In genomic region chr2:171432206-171432968, GRCh38 we compare ENCODE assay signal across 10 cellular contexts. TPM values are rescaled to one million over a fixed set of nuclear protein-coding genes. Genes with fewer than 3 reads are reported as not detected.
DNase-seq lines count a peak whose midpoint lies in the region; ATAC-seq and TF ChIP-seq lines count a peak whose summit lies in the region.
"Had no signal": no experiment of that assay in that cellular context is flagged by ENCODE, and none has a peak within 500 bp of the region (broad histone marks: within the 10 kb centered on the region; RNA-seq: fewer than 3 reads in every experiment).

No MANE protein-coding gene starts in this region.

- H3K4me1 Mint-ChIP-seq in activated naive CD4-positive, alpha-beta T cell treated with anti-CD3 and anti-CD28 coated beads, Interleukin-2, amount 50 U/mL, for 24 hours, result peaks cover 47% of the 10 kb centered on the region
- H3K4me1 Mint-ChIP-seq in T-helper 2 cell treated with Interferon-gamma antibody and Interleukin-4, amounts not matched to agents 5 μg/mL and 100 μg/mL, for 36 hours (ENCODE audit: low read depth), result peaks cover 31% of the 10 kb centered on the region
- H3K4me1 Mint-ChIP-seq in type B pancreatic cell (ENCODE audit: unreplicated experiment), result peaks cover 23% of the 10 kb centered on the region

- no peak for TF ChIP-seq POLR2A in gastroesophageal sphincter (IDR thresholded peaks at IDR 0.05)

- DNase-seq in activated naive CD4-positive, alpha-beta T cell (lab: John Stamatoyannopoulos, UW), result no peak
- DNase-seq in T-helper 2 cell treated with Interferon-gamma antibody and Interleukin-4, amounts not matched to agents 5 μg/mL and 100 μg/mL, for 36 hours (ENCODE audit: low spot score), result no peak
- DNase-seq in type B pancreatic cell (ENCODE audit: extremely low spot score, unreplicated experiment), result no peak
- no peak for DNase-seq in nucleus accumbens (lab: John Stamatoyannopoulos, UW)
- no peak for DNase-seq in COLO829 (ENCODE audit: low spot score)
- DNase-seq: tibial artery had no signal

- H3K27ac Mint-ChIP-seq in activated naive CD4-positive, alpha-beta T cell treated with anti-CD3 and anti-CD28 coated beads, Interleukin-2, amount 50 U/mL, for 24 hours, result peak overlapping the region; percentile 60
- peak overlapping the region; percentile 96 for H3K27ac Mint-ChIP-seq in T-helper 2 cell treated with Interferon-gamma antibody and Interleukin-4, amounts not matched to agents 5 μg/mL and 100 μg/mL, for 36 hours
- H3K27ac Mint-ChIP-seq in type B pancreatic cell, result peak overlapping the region; percentile 97

- H3K4me3 ChIP-seq in gastroesophageal sphincter, result peak overlapping the region in 1 of 2 donors; percentile 94

- no peak for TF ChIP-seq CTCF in gastroesophageal sphincter (IDR thresholded peaks at IDR 0.05)
- no peak for TF ChIP-seq CTCF in type B pancreatic cell (conservative IDR thresholded peaks at IDR 0.05)

- WGBS in gastroesophageal sphincter (ENCODE audit: low coverage in 1 of 2), 2 donors, result 35 to 63% methylated on average over 3 of the region's 4 CpGs

- peaks cover 17% of the 10 kb centered on the region for H3K36me3 Mint-ChIP-seq in activated naive CD4-positive, alpha-beta T cell treated with anti-CD3 and anti-CD28 coated beads, Interleukin-2, amount 50 U/mL, for 24 hours
- peaks cover 43% of the 10 kb centered on the region for H3K36me3 Mint-ChIP-seq in T-helper 2 cell treated with Interferon-gamma antibody and Interleukin-4, amounts not matched to agents 5 μg/mL and 100 μg/mL, for 36 hours (ENCODE audit: low read depth)
- peaks cover 15% of the 10 kb centered on the region for H3K36me3 Mint-ChIP-seq in type B pancreatic cell

- no peaks in the 10 kb centered on the region for H3K27me3 ChIP-seq in gastroesophageal sphincter
- H3K27me3 ChIP-seq: spleen, tibial artery had no signal

- H3K4me3 Mint-ChIP-seq in activated naive CD4-positive, alpha-beta T cell treated with anti-CD3 and anti-CD28 coated beads, Interleukin-2, amount 50 U/mL, for 24 hours, result peak overlapping the region; percentile 93
- H3K4me3 Mint-ChIP-seq in T-helper 2 cell treated with Interferon-gamma antibody and Interleukin-4, amounts not matched to agents 5 μg/mL and 100 μg/mL, for 36 hours, result peak overlapping the region; percentile 93
- peak overlapping the region; percentile 95 for H3K4me3 Mint-ChIP-seq in type B pancreatic cell

- H3K9me3 Mint-ChIP-seq in activated naive CD4-positive, alpha-beta T cell treated with anti-CD3 and anti-CD28 coated beads, Interleukin-2, amount 50 U/mL, for 24 hours, result no peaks in the 10 kb centered on the region
- peaks cover 5% of the 10 kb centered on the region for H3K9me3 Mint-ChIP-seq in T-helper 2 cell treated with Interferon-gamma antibody and Interleukin-4, amounts not matched to agents 5 μg/mL and 100 μg/mL, for 36 hours
- no peaks in the 10 kb centered on the region for H3K9me3 Mint-ChIP-seq in type B pancreatic cell

- peaks cover 0 to 47% (median 6%) of the 10 kb centered on the region in 3 donors for H3K4me1 ChIP-seq in gastroesophageal sphincter

- H3K9me3 ChIP-seq in gastroesophageal sphincter, result no peaks in the 10 kb centered on the region
- H3K9me3 ChIP-seq: tibial artery had no signal

- ATAC-seq in gastroesophageal sphincter, result no peak
- no peak for ATAC-seq in HG03159 (IDR thresholded peaks at IDR 0.05; ENCODE audit: unreplicated experiment)

- H3K27me3 Mint-ChIP-seq in activated naive CD4-positive, alpha-beta T cell treated with anti-CD3 and anti-CD28 coated beads, Interleukin-2, amount 50 U/mL, for 24 hours, result no peaks in the 10 kb centered on the region
- no peaks in the 10 kb centered on the region for H3K27me3 Mint-ChIP-seq in T-helper 2 cell treated with Interferon-gamma antibody and Interleukin-4, amounts not matched to agents 5 μg/mL and 100 μg/mL, for 36 hours (ENCODE audit: low read depth)
- no peaks in the 10 kb centered on the region for H3K27me3 Mint-ChIP-seq in type B pancreatic cell

- H3K27ac ChIP-seq in gastroesophageal sphincter, result peak overlapping the region in 3 of 4 donors; percentile 94 to 99 (median 94)

- peaks cover 0 to 14% of the 10 kb centered on the region in 2 donors for H3K36me3 ChIP-seq in gastroesophageal sphincter

- no peak for TF ChIP-seq EP300 in gastroesophageal sphincter (IDR thresholded peaks at IDR 0.05)

RNA-seq across cellular contexts. Expression of gene METTL8, which starts 1.4 kb away (rescaled TPM):
- 10 to 100 TPM; 28.6 to 44.0 (median 37.3) TPM for total RNA-seq in gastroesophageal sphincter
- total RNA-seq in type B pancreatic cell (ENCODE audit: low replicate concordance), result 26.5 and 30.4 TPM in 2 replicates

RNA-seq across cellular contexts. Expression of gene DCAF17, which starts 1.6 kb away (rescaled TPM):
- total RNA-seq in gastroesophageal sphincter, result 10 to 100 TPM; 14.2 to 21.4 (median 18.6) TPM
- total RNA-seq in type B pancreatic cell (ENCODE audit: low replicate concordance), result 12.9 and 26.4 TPM in 2 replicates
